In the genomic region with DNA sequence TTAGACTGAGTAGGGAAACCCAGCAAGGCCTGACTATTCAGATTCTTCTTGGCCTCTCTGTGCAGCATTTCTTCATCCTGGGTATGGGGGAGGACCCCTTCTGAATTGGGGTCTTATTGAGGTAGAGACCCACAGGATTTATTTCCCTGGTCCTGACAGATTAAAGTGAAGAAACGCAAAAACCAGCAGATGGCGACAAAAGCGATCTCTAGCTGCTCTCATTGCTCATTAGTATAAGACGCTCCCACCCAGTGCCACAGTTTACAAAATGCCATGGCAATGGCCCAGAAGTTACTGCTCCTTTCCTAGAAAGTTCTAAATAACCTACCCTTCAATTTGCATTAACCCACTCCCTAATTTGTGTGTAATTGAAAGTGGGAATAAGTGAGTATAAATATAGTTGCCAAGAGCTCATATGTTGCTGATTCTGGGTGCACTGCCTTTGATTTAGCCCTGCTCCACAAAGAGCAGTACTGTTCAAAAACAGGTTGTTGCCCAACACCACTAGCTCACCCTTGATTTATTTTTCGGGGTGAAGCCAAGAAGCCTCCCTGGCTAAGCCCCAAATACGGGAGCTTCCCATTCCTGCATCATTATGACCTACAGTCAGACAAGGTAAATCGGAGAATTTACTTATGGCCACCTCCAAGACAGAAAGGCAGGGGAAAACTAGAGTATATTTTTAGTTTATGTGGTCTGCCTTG, we compare ENCODE assay signal across 2 cellular contexts.
TF ChIP-seq lines count a peak whose summit lies in the region.

No MANE protein-coding gene starts in this region.

TF ChIP-seq in SK-N-SH, 30 proteins besides CTCF, POLR2A, EP300 and RAD21:
- TF ChIP-seq SMC3 (IDR thresholded peaks at IDR 0.05; ENCODE audit: low read depth, low read length) (peak; percentile 57), TAF1 (IDR thresholded peaks at IDR 0.05; ENCODE audit: borderline replicate concordance, low read depth, low read length) (no peak)

TF ChIP-seq in HepG2, 621 proteins besides CTCF, POLR2A, EP300 and RAD21:
- TF ChIP-seq, protein P1, sequence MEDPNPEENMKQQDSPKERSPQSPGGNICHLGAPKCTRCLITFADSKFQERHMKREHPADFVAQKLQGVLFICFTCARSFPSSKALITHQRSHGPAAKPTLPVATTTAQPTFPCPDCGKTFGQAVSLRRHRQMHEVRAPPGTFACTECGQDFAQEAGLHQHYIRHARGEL (CRISPR knock-in tag; IDR thresholded peaks at IDR 0.05): peak; percentile 98
- TF ChIP-seq STAG1 (CRISPR knock-in tag; IDR thresholded peaks at IDR 0.05): peak; percentile 32
- TF ChIP-seq CEBPB (IDR thresholded peaks at IDR 0.05; ENCODE audit: borderline replicate concordance, low read depth, low read length): no peak
- TF ChIP-seq MEIS2 (CRISPR knock-in tag; IDR thresholded peaks at IDR 0.05): no peak
- TF ChIP-seq SNAPC2 (CRISPR knock-in tag; IDR thresholded peaks at IDR 0.05): no peak
